Comparison of ENCODE assay signal across 9 cellular contexts in the genomic region with DNA sequence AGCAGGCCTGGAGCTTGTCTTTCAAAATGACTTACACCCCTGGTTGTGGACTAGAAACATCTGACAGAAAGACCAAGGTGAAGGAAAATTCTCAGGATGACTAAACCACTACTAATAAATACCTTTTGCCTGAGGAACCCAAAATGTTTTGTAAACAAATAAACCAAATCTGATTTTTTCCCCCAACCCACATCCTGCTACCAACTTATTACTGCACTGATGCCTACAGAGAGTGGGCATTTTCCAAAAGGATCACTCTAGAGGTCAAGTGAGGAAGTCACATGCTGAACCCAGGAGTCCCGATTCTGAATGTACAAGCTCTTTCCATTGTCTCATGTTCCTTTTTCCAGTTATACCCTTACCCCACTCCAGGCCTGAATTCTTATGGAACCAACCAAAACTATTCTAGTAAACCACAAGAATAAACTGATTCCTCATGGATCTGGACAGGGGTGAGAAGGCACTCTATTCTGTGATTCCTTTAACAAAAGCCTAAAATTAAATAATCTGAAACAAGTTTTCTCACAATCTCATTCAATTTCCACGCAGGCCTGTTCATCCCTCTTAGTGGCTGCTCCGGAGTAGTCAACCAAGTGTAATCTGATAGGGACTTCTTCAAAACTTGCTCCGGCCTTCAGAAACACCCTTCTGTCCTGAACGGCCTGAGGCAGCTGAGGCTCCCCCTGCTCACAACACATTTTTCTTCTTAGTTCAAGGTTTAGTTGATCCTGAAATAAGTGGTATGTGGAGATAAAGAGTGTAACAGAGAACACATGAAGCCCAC. TPM values are rescaled to one million over a fixed set of nuclear protein-coding genes. Genes with fewer than 3 reads are reported as not detected.
DNase-seq lines count a peak whose midpoint lies in the region; ATAC-seq, FAIRE-seq and TF ChIP-seq lines count a peak whose summit lies in the region.
"Had no signal": no experiment of that assay in that cellular context is flagged by ENCODE, and none has a peak within 500 bp of the region (broad histone marks: within the 10 kb centered on the region; RNA-seq: fewer than 3 reads in every experiment).

No MANE protein-coding gene starts in this region.

- H4K20me1 ChIP-seq in HepG2 (ENCODE audit: insufficient read depth, low read length): no peaks in the 10 kb centered on the region

- H3K4me1 Mint-ChIP-seq in activated naive CD8-positive, alpha-beta T cell treated with anti-CD3 and anti-CD28 coated beads for 36 hours: peaks cover 36% of the 10 kb centered on the region

- DNase-seq in heart left ventricle (no peak), left ventricle myocardium superior (no peak), HepG2 (ENCODE audit: low spot score) (no peak), uterus (no peak), urothelium cell line (ENCODE audit: low spot score) (no peak), NCI-H146 treated with DMSO at 0.1 percent for 48 hours (lab: John Stamatoyannopoulos, UW; ENCODE audit: unreplicated experiment) (no peak)
- DNase-seq in activated naive CD8-positive, alpha-beta T cell treated with anti-CD3 and anti-CD28 coated beads for 36 hours: no peak

- peaks cover 18% of the 10 kb centered on the region for H3K79me2 ChIP-seq in HepG2 (ENCODE audit: insufficient read depth, low read length)

- H3K9me3 ChIP-seq in heart left ventricle (no peaks in the 10 kb centered on the region), HepG2 (ENCODE audit: low read length) (no peaks in the 10 kb centered on the region), uterus (no peaks in the 10 kb centered on the region)

- no peak for TF ChIP-seq POLR2A in heart left ventricle (IDR thresholded peaks at IDR 0.05)
- no peak for TF ChIP-seq POLR2A in HepG2 (IDR thresholded peaks at IDR 0.05; ENCODE audit: insufficient read depth in 1 of 2, low read depth in 2 of 2, low read length in 2 of 2)
- TF ChIP-seq POLR2A in uterus (IDR thresholded peaks at IDR 0.05): no peak

- H3K27me3 Mint-ChIP-seq in activated naive CD8-positive, alpha-beta T cell treated with anti-CD3 and anti-CD28 coated beads for 36 hours: no peaks in the 10 kb centered on the region

- H3K4me2 ChIP-seq in HepG2 (ENCODE audit: low read depth, low read length): peak overlapping the region; percentile 92

- TF ChIP-seq RAD21 in HepG2 (CRISPR knock-in tag; IDR thresholded peaks at IDR 0.05): no peak

- no peaks in the 10 kb centered on the region for H3K9me3 Mint-ChIP-seq in activated naive CD8-positive, alpha-beta T cell treated with anti-CD3 and anti-CD28 coated beads for 36 hours

- intact Hi-C loops in heart left ventricle (cut with DNase I) (loop anchor here in 3 of 10 donors (2.0 to 5.0 kb wide), 4 partner anchors 15 to 73 kb away; a partner anchor contains a TSS), left ventricle myocardium superior (cut with micrococcal nuclease) (no loop called here), HepG2 (cut with micrococcal nuclease; ENCODE audit: unreplicated experiment) (no loop called here), uterus (cut with DNase I; ENCODE audit: low total_unique reads) (no loop called here)

- peak overlapping the region in 10 of 12 donors; percentile 82 to 99 (median 94) for H3K27ac ChIP-seq in heart left ventricle
- H3K27ac ChIP-seq in HepG2 (ENCODE audit: extremely low read length, insufficient read depth, low read length): no peak overlapping the region
- H3K27ac ChIP-seq in uterus: peak overlapping the region; percentile 91 to 94

- H3K36me3 ChIP-seq in heart left ventricle: peaks cover 0 to 47% (median 34%) of the 10 kb centered on the region in 9 donors
- peaks cover 3 to 6% of the 10 kb centered on the region in 2 experiments; a peak in 3 of 5 replicates for H3K36me3 ChIP-seq in HepG2 (replicated peaks in 1 of 2; ENCODE audit: control insufficient read depth in 1 of 2, insufficient read depth in 2 of 2, low read length in 2 of 2)
- no peaks in the 10 kb centered on the region for H3K36me3 ChIP-seq in uterus

- FAIRE-seq in HepG2 (lab: Jason Lieb, UNC): no peak
- no peak for FAIRE-seq in urothelium cell line (lab: Jason Lieb, UNC)

- ATAC-seq in heart left ventricle: no peak
- no peak for ATAC-seq in left ventricle myocardium superior
- no peak for ATAC-seq in HepG2
- no peak for ATAC-seq in HG02852 (IDR thresholded peaks at IDR 0.05; ENCODE audit: unreplicated experiment)

- H3K27ac Mint-ChIP-seq in activated naive CD8-positive, alpha-beta T cell treated with anti-CD3 and anti-CD28 coated beads for 36 hours: peak overlapping the region; percentile 89

- 16 to 30% (median 23%) methylated on average over 5 of the region's 5 CpGs for WGBS in heart left ventricle, 4 donors
- 66% methylated on average over 5 of the region's 5 CpGs for WGBS in HepG2 (ENCODE audit: low lambda C conversion rate)

- CTCF ChIA-PET in HepG2 (lab: Yijun Ruan, JAX; ENCODE audit: low intra/inter-chr PET ratio, low total read pairs): no interaction called here

- no peak overlapping the region for H2AFZ ChIP-seq in HepG2 (ENCODE audit: low read length)

- H3K27me3 ChIP-seq in heart left ventricle (no peaks in the 10 kb centered on the region), HepG2 (ENCODE audit: control insufficient read depth in 1 of 2, insufficient read depth in 2 of 2, low read length in 2 of 2) (no peaks in the 10 kb centered on the region; a peak in 1 of 5 replicates), uterus (no peaks in the 10 kb centered on the region)

- no peak for TF ChIP-seq CTCF in heart left ventricle (IDR thresholded peaks at IDR 0.05)
- no peak for TF ChIP-seq CTCF in HepG2 (CRISPR knock-in tag; IDR thresholded peaks at IDR 0.05)
- TF ChIP-seq CTCF in uterus (IDR thresholded peaks at IDR 0.05): no peak

- H3K4me1 ChIP-seq in heart left ventricle (peaks cover 0 to 41% (median 25%) of the 10 kb centered on the region in 12 donors), HepG2 (ENCODE audit: insufficient read depth, low read length) (peaks cover 33% of the 10 kb centered on the region), uterus (peaks cover 0 to 4% of the 10 kb centered on the region in 2 donors)

- H3K4me3 Mint-ChIP-seq in activated naive CD8-positive, alpha-beta T cell treated with anti-CD3 and anti-CD28 coated beads for 36 hours: peak overlapping the region; percentile 89

- in situ Hi-C loops in HepG2 (cut with HindIII; ENCODE audit: extremely low pct_ligation_motif_present, low pct_unique_long_range_greater_than_20kb): no loop called here

- peak overlapping the region; percentile 87; the same call in 1 of the 2 replicates for H3K9ac ChIP-seq in HepG2 (ENCODE audit: insufficient read depth, low read depth, low read length)

- no peak for TF ChIP-seq EP300 in HepG2 (IDR thresholded peaks at IDR 0.05; ENCODE audit: low read depth in 2 of 2, low read length in 2 of 2)
- no peak for TF ChIP-seq EP300 in HepG2 (CRISPR knock-in tag; IDR thresholded peaks at IDR 0.05; ENCODE audit: borderline replicate concordance)

- peaks cover 14% of the 10 kb centered on the region for H3K36me3 Mint-ChIP-seq in activated naive CD8-positive, alpha-beta T cell treated with anti-CD3 and anti-CD28 coated beads for 36 hours

- POLR2A ChIA-PET in HepG2 (lab: Yijun Ruan, JAX): interaction anchor here (0.9 to 2.5 kb wide), 3 partner anchors 12 to 25 kb away, joined by 3 to 21 read pairs (median 19); no protein-coding TSS in a partner anchor

- H3K4me3 ChIP-seq in heart left ventricle: peak overlapping the region; percentile 70 to 95 (median 86)
- peak overlapping the region; percentile 78 to 82 (median 79) for H3K4me3 ChIP-seq in HepG2 (replicated peaks in 1 of 3; ENCODE audit: insufficient read depth in 1 of 3, low read depth in 2 of 3, low read length in 3 of 3)
- peak overlapping the region; percentile 61 to 62 for H3K4me3 ChIP-seq in uterus

- TSS peak; percentile 64 for BruUV-seq in HepG2 (replicated peaks; lab: Mats Ljungman, UMichigan)

RNA-seq across cellular contexts. Expression of a gene that starts 1.4 kb away (rescaled TPM):
- total RNA-seq in heart left ventricle: 10 to 100 TPM; 34.9 to 76.0 (median 49.8) TPM
- 10 to 100 TPM; 17.4 to 41.2 TPM for polyA plus RNA-seq in heart left ventricle
- 46.8 TPM for total RNA-seq in left ventricle myocardium superior
- total RNA-seq in activated naive CD8-positive, alpha-beta T cell treated with anti-CD3 and anti-CD28 coated beads for 36 hours: 10 to 100 TPM; 46.4 to 49.4 TPM
- total RNA-seq in HepG2 (2016; rRNA removed; fragmentation: Illumina TruSeq; extraction: Trizol): 18.6 and 19.5 TPM in 2 replicates
- total RNA-seq in HepG2 (2016; cell fraction: cytosol; rRNA removed; fragmentation: Illumina TruSeq; extraction: Trizol; ENCODE audit: low read depth): 7.7 and 8.5 TPM in 2 replicates
- total RNA-seq in HepG2 (2016; cell fraction: insoluble cytoplasmic fraction; rRNA removed; fragmentation: Illumina TruSeq; extraction: Trizol): 18.7 and 20.1 TPM in 2 replicates
- 16.6 and 17.9 TPM in 2 replicates for total RNA-seq in HepG2 (2016; cell fraction: membrane; rRNA removed; fragmentation: Illumina TruSeq; extraction: Trizol)
- 17.8 and 19.5 TPM in 2 replicates for total RNA-seq in HepG2 (2016; cell fraction: nucleus; rRNA removed; fragmentation: Illumina TruSeq; extraction: Trizol)
- polyA plus RNA-seq in HepG2 (2011; rRNA removed): 29.3 and 32.6 TPM in 2 replicates
- polyA plus RNA-seq in HepG2 (2011; cell fraction: cytosol; rRNA removed): 25.3 and 25.8 TPM in 2 replicates
- 36.5 and 43.7 TPM in 2 replicates for polyA plus RNA-seq in HepG2 (2011; cell fraction: nucleus; rRNA removed)
- polyA plus RNA-seq in HepG2 (2012): 12.6 and 16.2 TPM in 2 replicates
- polyA plus RNA-seq in HepG2 (2016; cell fraction: cytosol; fragmentation: Illumina TruSeq; extraction: Trizol; ENCODE audit: low read depth): 3.9 and 4.4 TPM in 2 replicates
- polyA plus RNA-seq in HepG2 (2016; cell fraction: insoluble cytoplasmic fraction; fragmentation: Illumina TruSeq; extraction: Trizol; ENCODE audit: low read depth): 19.7 and 20.5 TPM in 2 replicates
- 11.0 and 12.5 TPM in 2 replicates for polyA plus RNA-seq in HepG2 (2016; cell fraction: membrane; fragmentation: Illumina TruSeq; extraction: Trizol; ENCODE audit: low read depth)
- 31.3 and 33.3 TPM in 2 replicates for polyA plus RNA-seq in HepG2 (2016; cell fraction: nucleus; fragmentation: Illumina TruSeq; extraction: Trizol; ENCODE audit: insufficient read depth, low read depth)
- polyA minus RNA-seq in HepG2 (2011; rRNA and poly(A)+ RNA removed; ENCODE audit: low replicate concordance): 58.3 and 156 TPM in 2 replicates
- polyA minus RNA-seq in HepG2 (2011; cell fraction: cytosol; rRNA and poly(A)+ RNA removed): 14.8 and 17.7 TPM in 2 replicates
- polyA minus RNA-seq in HepG2 (2011; cell fraction: nucleus; rRNA and poly(A)+ RNA removed): 29.6 and 32.7 TPM in 2 replicates
- 100 to 1,000 TPM in 1 of 4 donors, 10 to 100 TPM in 3; 15.9 to 155 (median 44.1) TPM for total RNA-seq in uterus

RNA-seq across cellular contexts. Expression of a gene that starts 21.2 kb away (rescaled TPM):
- total RNA-seq in heart left ventricle (10 to 100 TPM; 14.0 to 49.3 (median 22.1) TPM), left ventricle myocardium superior (21.1 TPM), HepG2 (2016; rRNA removed; fragmentation: Illumina TruSeq; extraction: Trizol) (32.0 and 36.2 TPM in 2 replicates), uterus (10 to 100 TPM; 22.9 to 66.4 (median 34.1) TPM)
- polyA plus RNA-seq in heart left ventricle (10 to 100 TPM; 10.8 to 11.3 TPM), HepG2 (2011; rRNA removed) (17.9 and 20.3 TPM in 2 replicates)
- total RNA-seq in activated naive CD8-positive, alpha-beta T cell treated with anti-CD3 and anti-CD28 coated beads for 36 hours: 10 to 100 TPM; 55.2 to 58.6 TPM
- 4.1 and 4.4 TPM in 2 replicates for total RNA-seq in HepG2 (2016; cell fraction: cytosol; rRNA removed; fragmentation: Illumina TruSeq; extraction: Trizol; ENCODE audit: low read depth)
- total RNA-seq in HepG2 (2016; cell fraction: insoluble cytoplasmic fraction; rRNA removed; fragmentation: Illumina TruSeq; extraction: Trizol): 37.2 and 39.7 TPM in 2 replicates
- 15.6 and 17.0 TPM in 2 replicates for total RNA-seq in HepG2 (2016; cell fraction: membrane; rRNA removed; fragmentation: Illumina TruSeq; extraction: Trizol)
- 44.6 and 44.7 TPM in 2 replicates for total RNA-seq in HepG2 (2016; cell fraction: nucleus; rRNA removed; fragmentation: Illumina TruSeq; extraction: Trizol)
- polyA plus RNA-seq in HepG2 (2011; cell fraction: cytosol; rRNA removed): 7.9 and 8.2 TPM in 2 replicates
- polyA plus RNA-seq in HepG2 (2011; cell fraction: nucleus; rRNA removed): 43.2 and 45.6 TPM in 2 replicates
- 11.7 and 16.5 TPM in 2 replicates for polyA plus RNA-seq in HepG2 (2012)
- 2.7 and 2.8 TPM in 2 replicates for polyA plus RNA-seq in HepG2 (2016; cell fraction: cytosol; fragmentation: Illumina TruSeq; extraction: Trizol; ENCODE audit: low read depth)
- 27.2 and 30.5 TPM in 2 replicates for polyA plus RNA-seq in HepG2 (2016; cell fraction: insoluble cytoplasmic fraction; fragmentation: Illumina TruSeq; extraction: Trizol; ENCODE audit: low read depth)
- polyA plus RNA-seq in HepG2 (2016; cell fraction: membrane; fragmentation: Illumina TruSeq; extraction: Trizol; ENCODE audit: low read depth): 8.9 and 10.1 TPM in 2 replicates
- 62.2 and 65.3 TPM in 2 replicates for polyA plus RNA-seq in HepG2 (2016; cell fraction: nucleus; fragmentation: Illumina TruSeq; extraction: Trizol; ENCODE audit: insufficient read depth, low read depth)
- 33.0 and 287 TPM in 2 replicates for polyA minus RNA-seq in HepG2 (2011; rRNA and poly(A)+ RNA removed; ENCODE audit: low replicate concordance)
- polyA minus RNA-seq in HepG2 (2011; cell fraction: cytosol; rRNA and poly(A)+ RNA removed): 7.7 and 9.6 TPM in 2 replicates
- 15.8 and 22.1 TPM in 2 replicates for polyA minus RNA-seq in HepG2 (2011; cell fraction: nucleus; rRNA and poly(A)+ RNA removed)

RNA-seq across cellular contexts. Expression of a gene that starts 43.7 kb away (rescaled TPM):
- total RNA-seq in heart left ventricle (10 to 100 TPM; 10.9 to 30.3 (median 14.3) TPM), left ventricle myocardium superior (11.7 TPM), HepG2 (2016; rRNA removed; fragmentation: Illumina TruSeq; extraction: Trizol) (14.1 and 15.0 TPM in 2 replicates), uterus (10 to 100 TPM in 2 of 4 donors, 1 to 10 TPM in 2; 6.4 to 31.9 (median 10.9) TPM)
- polyA plus RNA-seq in heart left ventricle (10 to 100 TPM in 1 of 2 donors, 1 to 10 TPM in 1; 6.9 to 11.1 TPM), HepG2 (2011; rRNA removed) (16.5 and 24.5 TPM in 2 replicates)
- total RNA-seq in activated naive CD8-positive, alpha-beta T cell treated with anti-CD3 and anti-CD28 coated beads for 36 hours: 10 to 100 TPM; 27.0 to 29.9 TPM
- total RNA-seq in HepG2 (2016; cell fraction: cytosol; rRNA removed; fragmentation: Illumina TruSeq; extraction: Trizol; ENCODE audit: low read depth): 3.3 and 3.9 TPM in 2 replicates
- 13.7 and 14.2 TPM in 2 replicates for total RNA-seq in HepG2 (2016; cell fraction: insoluble cytoplasmic fraction; rRNA removed; fragmentation: Illumina TruSeq; extraction: Trizol)
- total RNA-seq in HepG2 (2016; cell fraction: membrane; rRNA removed; fragmentation: Illumina TruSeq; extraction: Trizol): 6.1 and 7.4 TPM in 2 replicates
- 15.7 and 20.5 TPM in 2 replicates for total RNA-seq in HepG2 (2016; cell fraction: nucleus; rRNA removed; fragmentation: Illumina TruSeq; extraction: Trizol)
- 11.9 and 16.7 TPM in 2 replicates for polyA plus RNA-seq in HepG2 (2011; cell fraction: cytosol; rRNA removed)
- polyA plus RNA-seq in HepG2 (2011; cell fraction: nucleus; rRNA removed): 55.2 and 58.3 TPM in 2 replicates
- polyA plus RNA-seq in HepG2 (2012): 12.2 and 12.3 TPM in 2 replicates
- polyA plus RNA-seq in HepG2 (2016; cell fraction: cytosol; fragmentation: Illumina TruSeq; extraction: Trizol; ENCODE audit: low read depth): 0.57 and 1.1 TPM in 2 replicates
- 9.8 and 13.6 TPM in 2 replicates for polyA plus RNA-seq in HepG2 (2016; cell fraction: insoluble cytoplasmic fraction; fragmentation: Illumina TruSeq; extraction: Trizol; ENCODE audit: low read depth)
- 2.3 and 2.5 TPM in 2 replicates for polyA plus RNA-seq in HepG2 (2016; cell fraction: membrane; fragmentation: Illumina TruSeq; extraction: Trizol; ENCODE audit: low read depth)
- polyA plus RNA-seq in HepG2 (2016; cell fraction: nucleus; fragmentation: Illumina TruSeq; extraction: Trizol; ENCODE audit: insufficient read depth, low read depth): 22.9 and 24.3 TPM in 2 replicates
- 85.3 and 103 TPM in 2 replicates for polyA minus RNA-seq in HepG2 (2011; rRNA and poly(A)+ RNA removed; ENCODE audit: low replicate concordance)
- polyA minus RNA-seq in HepG2 (2011; cell fraction: cytosol; rRNA and poly(A)+ RNA removed): 20.1 and 23.3 TPM in 2 replicates
- 44.4 and 49.6 TPM in 2 replicates for polyA minus RNA-seq in HepG2 (2011; cell fraction: nucleus; rRNA and poly(A)+ RNA removed)

RNA-seq across cellular contexts. Expression of a gene that starts 46.7 kb away (rescaled TPM):
- total RNA-seq in heart left ventricle (10 to 100 TPM; 27.6 to 97.8 (median 48.7) TPM), left ventricle myocardium superior (99.1 TPM), HepG2 (2016; rRNA removed; fragmentation: Illumina TruSeq; extraction: Trizol) (29.0 and 30.2 TPM in 2 replicates), uterus (100 to 1,000 TPM in 1 of 4 donors, 10 to 100 TPM in 3; 38.2 to 108 (median 61.6) TPM)
- polyA plus RNA-seq in heart left ventricle (10 to 100 TPM; 14.3 to 37.9 TPM), HepG2 (2011; rRNA removed) (27.8 and 29.3 TPM in 2 replicates)
- total RNA-seq in activated naive CD8-positive, alpha-beta T cell treated with anti-CD3 and anti-CD28 coated beads for 36 hours: not detected
- total RNA-seq in HepG2 (2016; cell fraction: cytosol; rRNA removed; fragmentation: Illumina TruSeq; extraction: Trizol; ENCODE audit: low read depth): 6.3 and 6.7 TPM in 2 replicates
- total RNA-seq in HepG2 (2016; cell fraction: insoluble cytoplasmic fraction; rRNA removed; fragmentation: Illumina TruSeq; extraction: Trizol): 27.8 and 30.0 TPM in 2 replicates
- total RNA-seq in HepG2 (2016; cell fraction: membrane; rRNA removed; fragmentation: Illumina TruSeq; extraction: Trizol): 9.8 and 12.1 TPM in 2 replicates
- total RNA-seq in HepG2 (2016; cell fraction: nucleus; rRNA removed; fragmentation: Illumina TruSeq; extraction: Trizol): 18.8 and 23.3 TPM in 2 replicates
- 21.3 and 26.7 TPM in 2 replicates for polyA plus RNA-seq in HepG2 (2011; cell fraction: cytosol; rRNA removed)
- polyA plus RNA-seq in HepG2 (2011; cell fraction: nucleus; rRNA removed): 89.4 and 101 TPM in 2 replicates
- polyA plus RNA-seq in HepG2 (2012): 13.2 and 18.5 TPM in 2 replicates
- 6.6 and 7.1 TPM in 2 replicates for polyA plus RNA-seq in HepG2 (2016; cell fraction: cytosol; fragmentation: Illumina TruSeq; extraction: Trizol; ENCODE audit: low read depth)
- polyA plus RNA-seq in HepG2 (2016; cell fraction: insoluble cytoplasmic fraction; fragmentation: Illumina TruSeq; extraction: Trizol; ENCODE audit: low read depth): 32.9 and 33.5 TPM in 2 replicates
- 9.9 and 10.0 TPM in 2 replicates for polyA plus RNA-seq in HepG2 (2016; cell fraction: membrane; fragmentation: Illumina TruSeq; extraction: Trizol; ENCODE audit: low read depth)
- polyA plus RNA-seq in HepG2 (2016; cell fraction: nucleus; fragmentation: Illumina TruSeq; extraction: Trizol; ENCODE audit: insufficient read depth, low read depth): 46.6 and 51.9 TPM in 2 replicates
- polyA minus RNA-seq in HepG2 (2011; rRNA and poly(A)+ RNA removed; ENCODE audit: low replicate concordance): 34.1 and 67.3 TPM in 2 replicates
- polyA minus RNA-seq in HepG2 (2011; cell fraction: cytosol; rRNA and poly(A)+ RNA removed): 11.9 and 16.5 TPM in 2 replicates
- 13.3 and 13.8 TPM in 2 replicates for polyA minus RNA-seq in HepG2 (2011; cell fraction: nucleus; rRNA and poly(A)+ RNA removed)
- total RNA-seq: T-helper 1 cell treated with Interleukin-12 subunit alpha and Interleukin-12 subunit beta and Interleukin-4 antibody, amounts not matched to agents 30 ng/mL and 1 ng/mL, for 36 hours had no signal
